ENCODE assay signal across 2 cellular contexts in the genomic region with DNA sequence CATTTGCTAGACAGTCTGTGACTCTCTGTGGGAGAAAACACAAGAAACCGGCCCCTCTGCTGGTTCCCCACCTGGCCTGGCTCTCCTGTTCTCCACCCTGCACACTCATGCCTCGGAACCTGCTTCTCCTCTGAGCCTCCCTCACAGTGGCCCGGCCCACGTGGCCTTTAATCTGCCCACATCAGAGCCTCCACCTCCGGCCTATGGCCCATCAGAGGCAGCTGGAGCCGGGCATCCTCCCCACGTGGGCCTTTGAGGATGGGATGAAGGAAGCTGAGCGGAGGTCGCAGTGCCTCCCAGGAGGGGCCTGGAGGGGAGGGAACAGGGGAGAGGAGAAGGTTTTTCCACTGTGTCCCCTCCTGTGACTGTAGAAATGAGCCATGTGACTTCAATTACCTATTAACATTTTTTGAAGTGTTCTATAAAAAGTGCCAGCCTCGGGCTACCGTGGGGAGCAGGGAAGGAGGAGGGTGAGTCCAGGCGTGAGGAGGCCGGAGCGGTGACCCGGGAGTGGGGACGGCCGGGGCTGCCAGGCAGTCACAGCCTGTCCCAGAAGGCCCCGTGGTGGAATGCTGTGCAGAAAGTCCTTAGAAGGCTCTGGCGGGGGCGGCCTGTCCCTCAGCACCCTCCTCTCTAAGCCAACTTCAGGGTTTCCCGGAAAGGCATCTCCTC.
TF ChIP-seq lines count a peak whose summit lies in the region.

No MANE protein-coding gene starts in this region.

TF ChIP-seq in IMR-90, 13 proteins besides CTCF, POLR2A, EP300 and RAD21:
- TF ChIP-seq NFE2L2 (IDR thresholded peaks at IDR 0.05; ENCODE audit: low read depth, low read length) (no peak), BHLHE40 (IDR thresholded peaks at IDR 0.05; ENCODE audit: low read depth, low read length) (no peak), MAZ (IDR thresholded peaks at IDR 0.05; ENCODE audit: borderline replicate concordance, low read depth, low read length) (no peak), FOS (IDR thresholded peaks at IDR 0.05; ENCODE audit: low read depth, low read length) (no peak), RCOR1 (IDR thresholded peaks at IDR 0.05; ENCODE audit: insufficient replicate concordance, low read length) (no peak)

TF ChIP-seq in H1, 55 proteins besides CTCF, POLR2A, EP300 and RAD21:
- TF ChIP-seq EGR1 (IDR thresholded peaks at IDR 0.05; ENCODE audit: borderline replicate concordance, low read depth, low read length) (no peak), TAF1 (IDR thresholded peaks at IDR 0.05; ENCODE audit: low read depth, low read length) (0 out of 2 replicates have a peak, but pooled peaks have one; percentile 2), NANOG (IDR thresholded peaks at IDR 0.05; ENCODE audit: insufficient read depth, low read depth, low read length, poor library complexity, severe bottlenecking) (no peak)
- TF ChIP-seq, protein P1, sequence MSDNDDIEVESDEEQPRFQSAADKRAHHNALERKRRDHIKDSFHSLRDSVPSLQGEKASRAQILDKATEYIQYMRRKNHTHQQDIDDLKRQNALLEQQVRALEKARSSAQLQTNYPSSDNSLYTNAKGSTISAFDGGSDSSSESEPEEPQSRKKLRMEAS (IDR thresholded peaks at IDR 0.05): 0 out of 2 replicates have a peak, but pooled peaks have one; percentile 11
